26 cellular contexts compared by ENCODE assay signal in genomic region chr9:18348086-18348485, GRCh38.
"Had no signal": no experiment of that assay in that cellular context is flagged by ENCODE, and none has a peak within 500 bp of the region (broad histone marks: within the 10 kb centered on the region; RNA-seq: fewer than 3 reads in every experiment).

No MANE protein-coding gene starts in this region.

- H3K4me1 Mint-ChIP-seq: activated CD4-positive, alpha-beta memory T cell treated with anti-CD3 and anti-CD28 coated beads, Interleukin-2, amount 10 ng/mL, durations not matched to agents 7 days and 5 days; activated CD4-positive, alpha-beta T cell treated with anti-CD3 and anti-CD28 coated beads, Interleukin-2, amount 10 ng/mL, durations not matched to agents 7 days and 5 days; activated naive CD4-positive, alpha-beta T cell treated with anti-CD3 and anti-CD28 coated beads, Interleukin-2, amount 10 ng/mL, durations not matched to agents 7 days and 5 days; activated naive CD8-positive, alpha-beta T cell treated with anti-CD3 and anti-CD28 coated beads, Interleukin-2, amount 10 ng/mL, durations not matched to agents 7 days and 5 days; central memory CD8-positive, alpha-beta T cell had no signal

- H3K9me3 ChIP-seq: ascending aorta, gastrocnemius medialis had no signal

- H3K4me3 Mint-ChIP-seq: activated CD4-positive, alpha-beta memory T cell treated with anti-CD3 and anti-CD28 coated beads, Interleukin-2, amount 10 ng/mL, durations not matched to agents 7 days and 5 days; activated CD4-positive, alpha-beta T cell treated with anti-CD3 and anti-CD28 coated beads, Interleukin-2, amount 10 ng/mL, durations not matched to agents 7 days and 5 days; activated naive CD4-positive, alpha-beta T cell treated with anti-CD3 and anti-CD28 coated beads, Interleukin-2, amount 10 ng/mL, durations not matched to agents 7 days and 5 days; activated naive CD8-positive, alpha-beta T cell treated with anti-CD3 and anti-CD28 coated beads, Interleukin-2, amount 10 ng/mL, durations not matched to agents 7 days and 5 days; activated T-cell treated with anti-CD3 and anti-CD28 coated beads, Interleukin-2, amount 50 U/mL, for 24 hours; activated T-cell treated with anti-CD3 and anti-CD28 coated beads, Interleukin-2, amount 50 U/mL, for 72 hours; central memory CD8-positive, alpha-beta T cell; dendritic cell treated with granulocyte-macrophage colony-stimulating factor and Interleukin-4, amounts not matched to agents 40 ng/mL and 50 ng/mL, for 4 days; endodermal cell had no signal

- H3K36me3 ChIP-seq: ascending aorta, brain microvascular endothelial cell, gastrocnemius medialis had no signal

- H3K36me3 Mint-ChIP-seq: activated naive CD4-positive, alpha-beta T cell treated with anti-CD3 and anti-CD28 coated beads, Interleukin-2, amount 10 ng/mL, durations not matched to agents 7 days and 5 days; activated naive CD4-positive, alpha-beta T cell treated with anti-CD3 and anti-CD28 coated beads, Interleukin-2, amount 50 U/mL, for 72 hours; activated naive CD8-positive, alpha-beta T cell treated with anti-CD3 and anti-CD28 coated beads, Interleukin-2, amount 10 ng/mL, durations not matched to agents 7 days and 5 days had no signal

- H3K27me3 Mint-ChIP-seq: activated CD4-positive, alpha-beta memory T cell treated with anti-CD3 and anti-CD28 coated beads, Interleukin-2, amount 10 ng/mL, durations not matched to agents 7 days and 5 days; activated CD4-positive, alpha-beta T cell treated with anti-CD3 and anti-CD28 coated beads, Interleukin-2, amount 10 ng/mL, durations not matched to agents 7 days and 5 days; activated naive CD4-positive, alpha-beta T cell treated with anti-CD3 and anti-CD28 coated beads, Interleukin-2, amount 10 ng/mL, durations not matched to agents 7 days and 5 days; activated T-cell treated with anti-CD3 and anti-CD28 coated beads, Interleukin-2, amount 50 U/mL, for 24 hours; central memory CD8-positive, alpha-beta T cell; dendritic cell treated with granulocyte-macrophage colony-stimulating factor and Interleukin-4, amounts not matched to agents 40 ng/mL and 50 ng/mL, for 4 days had no signal

- H3K27me3 ChIP-seq: ascending aorta, brain microvascular endothelial cell, dorsolateral prefrontal cortex, foreskin keratinocyte, gastrocnemius medialis had no signal

- H3K4me3 ChIP-seq: ascending aorta, coronary artery, dorsolateral prefrontal cortex, gastrocnemius medialis had no signal

- H3K27ac Mint-ChIP-seq: activated CD4-positive, alpha-beta memory T cell treated with anti-CD3 and anti-CD28 coated beads, Interleukin-2, amount 10 ng/mL, durations not matched to agents 7 days and 5 days; activated CD4-positive, alpha-beta T cell treated with anti-CD3 and anti-CD28 coated beads, Interleukin-2, amount 10 ng/mL, durations not matched to agents 7 days and 5 days; activated naive CD4-positive, alpha-beta T cell treated with anti-CD3 and anti-CD28 coated beads, Interleukin-2, amount 10 ng/mL, durations not matched to agents 7 days and 5 days; activated naive CD4-positive, alpha-beta T cell treated with anti-CD3 and anti-CD28 coated beads, Interleukin-2, amount 50 U/mL, for 72 hours; activated naive CD8-positive, alpha-beta T cell treated with anti-CD3 and anti-CD28 coated beads, Interleukin-2, amount 10 ng/mL, durations not matched to agents 7 days and 5 days; activated T-cell treated with anti-CD3 and anti-CD28 coated beads, Interleukin-2, amount 50 U/mL, for 24 hours; activated T-cell treated with anti-CD3 and anti-CD28 coated beads, Interleukin-2, amount 50 U/mL, for 72 hours; dendritic cell treated with granulocyte-macrophage colony-stimulating factor and Interleukin-4, amounts not matched to agents 40 ng/mL and 50 ng/mL, for 4 days; endodermal cell had no signal

- DNase-seq: activated CD4-positive, alpha-beta memory T cell treated with anti-CD3 and anti-CD28 coated beads, Interleukin-2, amount 10 ng/mL, durations not matched to agents 7 days and 5 days; activated CD4-positive, alpha-beta T cell treated with anti-CD3 and anti-CD28 coated beads for 1 hour; activated CD4-positive, alpha-beta T cell treated with anti-CD3 and anti-CD28 coated beads for 4 hours; activated CD4-positive, alpha-beta T cell treated with anti-CD3 and anti-CD28 coated beads, Interleukin-2, amount 10 ng/mL, durations not matched to agents 7 days and 5 days; activated CD4-positive, alpha-beta T cell treated with anti-CD3 and anti-CD28 coated beads, Interleukin-2, amount 50 U/mL, for 4 hours; activated CD8-positive, alpha-beta memory T cell treated with anti-CD3 and anti-CD28 coated beads, Interleukin-2, amount 50 U/mL, for 48 hours; activated gamma-delta T cell; activated naive CD4-positive, alpha-beta T cell; activated naive CD4-positive, alpha-beta T cell treated with anti-CD3 and anti-CD28 coated beads, Interleukin-2, amount 10 ng/mL, durations not matched to agents 7 days and 5 days; activated naive CD8-positive, alpha-beta T cell treated with anti-CD3 and anti-CD28 coated beads, Interleukin-2, amount 10 ng/mL, durations not matched to agents 7 days and 5 days; activated T-cell treated with anti-CD3 and anti-CD28 coated beads for 4 hours; activated T-cell treated with anti-CD3 and anti-CD28 coated beads, Interleukin-2, amount 50 U/mL, for 24 hours; activated T-cell treated with anti-CD3 and anti-CD28 coated beads, Interleukin-2, amount 50 U/mL, for 72 hours; brain microvascular endothelial cell; dorsolateral prefrontal cortex; effector memory CD4-positive, alpha-beta T cell; endodermal cell; foreskin keratinocyte; gastrocnemius medialis; T-helper 2 cell had no signal

- H3K27ac ChIP-seq: ascending aorta, brain microvascular endothelial cell, coronary artery, foreskin keratinocyte, gastrocnemius medialis had no signal

- ATAC-seq: activated naive CD4-positive, alpha-beta T cell treated with anti-CD3 and anti-CD28 coated beads, Interleukin-2, amount 50 U/mL, for 72 hours; activated T-cell treated with anti-CD3 and anti-CD28 coated beads, Interleukin-2, amount 50 U/mL, for 72 hours; esophagus mucosa; foreskin keratinocyte; gastrocnemius medialis had no signal

- H3K4me1 ChIP-seq: foreskin keratinocyte, gastrocnemius medialis had no signal

- H3K9me3 Mint-ChIP-seq: activated CD4-positive, alpha-beta memory T cell treated with anti-CD3 and anti-CD28 coated beads, Interleukin-2, amount 10 ng/mL, durations not matched to agents 7 days and 5 days; activated CD4-positive, alpha-beta T cell treated with anti-CD3 and anti-CD28 coated beads, Interleukin-2, amount 10 ng/mL, durations not matched to agents 7 days and 5 days; activated naive CD4-positive, alpha-beta T cell treated with anti-CD3 and anti-CD28 coated beads, Interleukin-2, amount 10 ng/mL, durations not matched to agents 7 days and 5 days; activated naive CD4-positive, alpha-beta T cell treated with anti-CD3 and anti-CD28 coated beads, Interleukin-2, amount 50 U/mL, for 72 hours; activated naive CD8-positive, alpha-beta T cell treated with anti-CD3 and anti-CD28 coated beads, Interleukin-2, amount 10 ng/mL, durations not matched to agents 7 days and 5 days; activated T-cell treated with anti-CD3 and anti-CD28 coated beads, Interleukin-2, amount 50 U/mL, for 24 hours; central memory CD8-positive, alpha-beta T cell; dendritic cell treated with granulocyte-macrophage colony-stimulating factor and Interleukin-4, amounts not matched to agents 40 ng/mL and 50 ng/mL, for 4 days; endodermal cell had no signal
